In genomic region chr3:37243811-37244748, GRCh38 we compare ENCODE assay signal across 8 cellular contexts. TPM values are rescaled to one million over a fixed set of nuclear protein-coding genes. Genes with fewer than 3 reads are reported as not detected.
A peak's percentile ranks its signal among the peaks of the same experiment; 100 is the strongest.
DNase-seq lines count a peak whose midpoint lies in the region; ATAC-seq and TF ChIP-seq lines count a peak whose summit lies in the region.

No MANE protein-coding gene starts in this region.

- DNase-seq in AG08395 (ENCODE audit: low spot score) (peak; percentile 87), HuH-7.5 (ENCODE audit: low spot score) (peak; percentile 59), activated B cell treated with CpG ODN at 0.5 μM for 24 hours (peak; percentile 27), dedifferentiated amniotic fluid mesenchymal stem cell (ENCODE audit: extremely low spot score) (peak; percentile 79), left colon (peak; percentile 81 to 82), GDM1 (lab: John Stamatoyannopoulos, UW) (no peak)
- DNase-seq in stimulated activated CD4-positive, alpha-beta T cell treated with anti-CD3 and anti-CD28 coated beads, Interleukin-2, amount 100 ng/mL, for 24 hours, result peak; percentile 54 to 64

- ATAC-seq in GM18909 (IDR thresholded peaks at IDR 0.05; ENCODE audit: poor library complexity, unreplicated experiment) (peak; percentile 39), activated B cell treated with CpG ODN at 0.5 μM for 24 hours (ENCODE audit: low read depth) (no peak), left colon (peak; percentile 63)

- peak overlapping the region; percentile 97 for H3K4me3 Mint-ChIP-seq in activated B cell treated with CpG ODN at 0.5 μM for 24 hours

- CTCF ChIA-PET in activated B cell treated with CpG ODN at 0.5 μM for 24 hours (lab: Charles Lee), result no interaction called here

- no peaks in the 10 kb centered on the region for H3K9me3 Mint-ChIP-seq in activated B cell treated with CpG ODN at 0.5 μM for 24 hours

- peak overlapping the region; percentile 97 for H3K27ac Mint-ChIP-seq in activated B cell treated with CpG ODN at 0.5 μM for 24 hours

- H3K27me3 Mint-ChIP-seq in activated B cell treated with CpG ODN at 0.5 μM for 24 hours, result no peaks in the 10 kb centered on the region

- intact Hi-C loops in activated B cell treated with CpG ODN at 0.5 μM for 24 hours (cut with micrococcal nuclease), result no loop called here
- intact Hi-C loops in left colon (cut with DNase I, micrococcal nuclease), result no loop called here

- peaks cover 10% of the 10 kb centered on the region for H3K36me3 Mint-ChIP-seq in activated B cell treated with CpG ODN at 0.5 μM for 24 hours (ENCODE audit: low read depth)

- peaks cover 55% of the 10 kb centered on the region for H3K4me1 Mint-ChIP-seq in activated B cell treated with CpG ODN at 0.5 μM for 24 hours

- TF ChIP-seq CTCF in activated B cell treated with CpG ODN at 0.5 μM for 24 hours (IDR thresholded peaks at IDR 0.05), result no peak

- POLR2A ChIA-PET in activated B cell treated with CpG ODN at 0.5 μM for 24 hours (lab: Charles Lee), result interaction anchor here (1.2 kb wide), 1 partner anchor 10 kb away, joined by 5 read pairs; no protein-coding TSS in a partner anchor

RNA-seq across cellular contexts. Expression of gene GOLGA4, which starts 1.0 kb away (rescaled TPM):
- total RNA-seq in activated B cell treated with CpG ODN at 0.5 μM for 24 hours, result 53.4 and 59.0 TPM in 2 replicates
- 100 to 1,000 TPM in 1 of 2 donors, 10 to 100 TPM in 1; 96.1 to 122 TPM for total RNA-seq in left colon
